ENCODE assay signal across 9 cellular contexts in genomic region chr5:139904566-139905400, GRCh38.
DNase-seq lines count a peak whose midpoint lies in the region; ATAC-seq, FAIRE-seq and TF ChIP-seq lines count a peak whose summit lies in the region.
"Had no signal": no experiment of that assay in that cellular context is flagged by ENCODE, and none has a peak within 500 bp of the region (broad histone marks: within the 10 kb centered on the region; RNA-seq: fewer than 3 reads in every experiment).

No MANE protein-coding gene starts in this region.

- no peaks in the 10 kb centered on the region for H3K9me1 ChIP-seq in K562 (ENCODE audit: control insufficient read depth, insufficient read depth, low read length)

- no peak overlapping the region for H2AFZ ChIP-seq in K562 (ENCODE audit: low read depth, low read length)

- H3K27me3 ChIP-seq in K562 (ENCODE audit: control insufficient read depth in 2 of 2, insufficient read depth in 2 of 2, low read length in 2 of 2) (peaks cover 54 to 57% of the 10 kb centered on the region in 2 experiments), left lung (peaks cover 37 to 64% of the 10 kb centered on the region in 2 donors), testis (no peaks in the 10 kb centered on the region)

- TF ChIP-seq EP300 in K562 (IDR thresholded peaks at IDR 0.05; ENCODE audit: low read length), result no peak

- H3K4me3 ChIP-seq in HFF-Myc (replicated peaks; ENCODE audit: low read depth, low read length) (0 out of 2 replicates have a peak overlapping the region, but pooled peaks have one; percentile 0), K562 (no peak overlapping the region), left lung (peak overlapping the region; percentile 26 to 33), testis (peak overlapping the region; percentile 55 to 67)

- TF ChIP-seq CTCF in HFF-Myc (IDR thresholded peaks at IDR 0.05; ENCODE audit: low read depth, low read length, missing control alignments) (no peak), K562 (IDR thresholded peaks at IDR 0.05 in 2 of 3, conservative IDR thresholded peaks at IDR 0.05 in 1 of 3; ENCODE audit: insufficient read depth in 2 of 3, low read depth in 1 of 3, low read length in 3 of 3) (no peak), left lung (IDR thresholded peaks at IDR 0.05) (no peak), testis (IDR thresholded peaks at IDR 0.05) (no peak)

- DNase-seq in HFF-Myc (ENCODE audit: extremely low read depth, low read depth) (no peak), K562 (ENCODE audit: extremely low read depth in 1 of 4, low spot score in 3 of 4) (no peak), left lung (no peak), testis (no peak), globus pallidus (ENCODE audit: low spot score) (no peak)
- no peak for DNase-seq in activated naive CD4-positive, alpha-beta T cell treated with Interleukin-2 at 50 U/mL for 16 hours
- DNase-seq: natural killer cell had no signal

- H3K4me2 ChIP-seq in K562 (ENCODE audit: insufficient read depth, low read length), result no peak overlapping the region

- H3K27ac ChIP-seq in K562 (ENCODE audit: extremely low read depth, low read depth, low read length), result no peak overlapping the region
- H3K27ac ChIP-seq in left lung, result no peak overlapping the region
- peak overlapping the region in 1 of 2 donors; percentile 32 for H3K27ac ChIP-seq in testis
- H3K27ac ChIP-seq: SK-N-MC had no signal

- POLR2A ChIA-PET in K562 (lab: Yijun Ruan, JAX), result no interaction called here

- no peak for FAIRE-seq in K562 (lab: Jason Lieb, UNC)

- no peaks in the 10 kb centered on the region; the same call in 1 of the 2 replicates for H3K9me3 ChIP-seq in K562 (replicated peaks; ENCODE audit: control insufficient read depth, insufficient read depth, low read depth, low read length)
- no peaks in the 10 kb centered on the region for H3K9me3 ChIP-seq in left lung
- no peaks in the 10 kb centered on the region for H3K9me3 ChIP-seq in testis

- in situ Hi-C loops in K562 (cut with MboI), result no loop called here

- no peaks in the 10 kb centered on the region; the same call in 1 of the 2 replicates for H4K20me1 ChIP-seq in K562 (replicated peaks; ENCODE audit: control insufficient read depth, insufficient read depth, low read length)

- H3K9ac ChIP-seq in K562 (ENCODE audit: insufficient read depth in 1 of 2, low read depth in 2 of 2, low read length in 2 of 2), result no peak overlapping the region

- TF ChIP-seq POLR2A in K562 (conservative IDR thresholded peaks at IDR 0.05), result no peak
- TF ChIP-seq POLR2A in testis (IDR thresholded peaks at IDR 0.05), result no peak

- WGBS in K562 (ENCODE audit: insufficient coverage, low coverage, missing lambda C conversion rate), result 1% methylated on average over 21 of the region's 34 CpGs
- 8 to 10% methylated on average over 5 to 32 of the region's 34 CpGs for WGBS in testis, 2 donors

- CTCF ChIA-PET in K562 (lab: Yijun Ruan, JAX; ENCODE audit: low intra/inter-chr PET ratio), result no interaction called here

- H3K4me1 ChIP-seq in K562 (replicated peaks in 1 of 2; ENCODE audit: control insufficient read depth in 2 of 2, insufficient read depth in 2 of 2, low read length in 2 of 2) (peaks cover 0 to 17% of the 10 kb centered on the region in 2 experiments; a peak in 1 of 5 replicates), left lung (peaks cover 12 to 14% of the 10 kb centered on the region in 2 donors), testis (peaks cover 25% of the 10 kb centered on the region)

- ATAC-seq in K562 (peak; percentile 39), left lung (peak; percentile 18), GM18868 (IDR thresholded peaks at IDR 0.05; ENCODE audit: unreplicated experiment) (no peak)

- BruUV-seq in K562 (replicated peaks; lab: Mats Ljungman, UMichigan), result no TSS peak

- intact Hi-C loops in K562 (cut with micrococcal nuclease), result no loop called here
- intact Hi-C loops in left lung (cut with DNase I), result no loop called here
- intact Hi-C loops in testis (cut with DNase I; ENCODE audit: low total_unique reads), result no loop called here

- no peaks in the 10 kb centered on the region for H3K79me2 ChIP-seq in K562 (ENCODE audit: control insufficient read depth, insufficient read depth, low read length)

- no peak for TF ChIP-seq RAD21 in K562 (CRISPR knock-in tag; conservative IDR thresholded peaks at IDR 0.05 in 1 of 2, IDR thresholded peaks at IDR 0.05 in 1 of 2)

- H3K36me3 ChIP-seq in K562 (ENCODE audit: control insufficient read depth, insufficient read depth, low read length), result no peaks in the 10 kb centered on the region
- no peaks in the 10 kb centered on the region for H3K36me3 ChIP-seq in left lung
- H3K36me3 ChIP-seq in testis (ENCODE audit: low read depth, missing control alignments), result no peaks in the 10 kb centered on the region

TF ChIP-seq in K562, 482 proteins besides CTCF, POLR2A, EP300 and RAD21:
- no peak for TF ChIP-seq MTA3 (IDR thresholded peaks at IDR 0.05; ENCODE audit: borderline replicate concordance)
- no peak for TF ChIP-seq PURB (CRISPR knock-in tag; IDR thresholded peaks at IDR 0.05; ENCODE audit: low read depth)
- TF ChIP-seq MTF1 (CRISPR knock-in tag; IDR thresholded peaks at IDR 0.05; ENCODE audit: borderline replicate concordance), result no peak
- no peak for TF ChIP-seq RBM14 (IDR thresholded peaks at IDR 0.05; ENCODE audit: borderline replicate concordance, insufficient read depth, low read depth, low read length)
- TF ChIP-seq EGR1 (conservative IDR thresholded peaks at IDR 0.05), result peak; percentile 40; the same call in 1 of the 2 replicates
